Comparison of ENCODE assay signal across 20 cellular contexts in genomic region chr15:101479342-101479845, GRCh38. TPM values are rescaled to one million over a fixed set of nuclear protein-coding genes. Genes with fewer than 3 reads are reported as not detected.
DNase-seq lines count a peak whose midpoint lies in the region; ATAC-seq and TF ChIP-seq lines count a peak whose summit lies in the region.
"Had no signal": no experiment of that assay in that cellular context is flagged by ENCODE, and none has a peak within 500 bp of the region (broad histone marks: within the 10 kb centered on the region; RNA-seq: fewer than 3 reads in every experiment).

No MANE protein-coding gene starts in this region.

- H3K9ac ChIP-seq in trophoblast cell (ENCODE audit: low read length) = no peak overlapping the region

- H3K4ac ChIP-seq in trophoblast cell (ENCODE audit: low read depth, low read length) = no peak overlapping the region

- H3K36me3 ChIP-seq in RWPE2 (ENCODE audit: low read depth) (no peaks in the 10 kb centered on the region), trophoblast cell (ENCODE audit: control insufficient read depth in 1 of 2, insufficient read depth in 2 of 2, low read length in 2 of 2) (no peaks in the 10 kb centered on the region)
- H3K36me3 ChIP-seq: BE2C had no signal

- H4K91ac ChIP-seq in trophoblast cell (ENCODE audit: low read depth, low read length) = peak overlapping the region; percentile 25

- H4K8ac ChIP-seq in trophoblast cell (ENCODE audit: low read depth, low read length) = no peak overlapping the region

- no CpG with 5 or more reads among the region's 11 CpGs for WGBS in trophoblast cell (ENCODE audit: extremely low coverage, insufficient coverage, insufficient read length)

- ATAC-seq in RWPE2 (ENCODE audit: low read depth) (no peak), GM18502 (IDR thresholded peaks at IDR 0.05; ENCODE audit: poor library complexity, unreplicated experiment) (no peak), HG03159 (IDR thresholded peaks at IDR 0.05; ENCODE audit: unreplicated experiment) (no peak)
- ATAC-seq: GM12878, GM23338 had no signal

- TF ChIP-seq CTCF in RWPE2 (IDR thresholded peaks at IDR 0.05; ENCODE audit: poor library complexity, severe bottlenecking) = no peak

- DNase-seq in activated CD8-positive, alpha-beta memory T cell treated with anti-CD3 and anti-CD28 coated beads, Interleukin-2, amount 50 U/mL, for 48 hours = peak; percentile 35
- DNase-seq in activated CD8-positive, alpha-beta memory T cell treated with anti-CD3 and anti-CD28 coated beads, Interleukin-2, amount 50 U/mL, for 4 hours = no peak
- DNase-seq in RWPE2 (ENCODE audit: low spot score) (peak; percentile 68), islet precursor cell (peak; percentile 54), trophoblast cell (no peak)
- no peak for DNase-seq in stimulated activated CD4-positive, alpha-beta T cell treated with anti-CD3 and anti-CD28 coated beads, Interleukin-4, amount 100 ng/mL, for 24 hours
- DNase-seq: 8988T; BE2C; Calu3; CD4-positive, alpha-beta T cell; GDM1; KG1; NCI-H1436; NCI-H2029 treated with DMSO at 0.1 percent for 48 hours; NCI-H2171 treated with DMSO at 0.1 percent for 48 hours; NCI-H748 treated with DMSO at 0.1 percent for 48 hours had no signal

- H2AK5ac ChIP-seq in trophoblast cell (ENCODE audit: low read length) = peak overlapping the region; percentile 18

- H3K9me3 ChIP-seq in RWPE2 (ENCODE audit: severe bottlenecking) = no peaks in the 10 kb centered on the region
- peaks cover 2% of the 10 kb centered on the region for H3K9me3 ChIP-seq in trophoblast cell (ENCODE audit: insufficient read depth, low read depth, low read length)
- H3K9me3 ChIP-seq: BE2C had no signal

- no peak overlapping the region for H3K4me2 ChIP-seq in trophoblast cell (ENCODE audit: low read length)
- H3K4me2 ChIP-seq: GM23338 had no signal

- peak overlapping the region; percentile 16 for H3K14ac ChIP-seq in trophoblast cell (ENCODE audit: low read length)

- no peak overlapping the region for H2AFZ ChIP-seq in trophoblast cell (ENCODE audit: insufficient read depth, low read length, poor library complexity)
- H2AFZ ChIP-seq: GM23338 had no signal

- H3K4me3 ChIP-seq in RWPE2 (ENCODE audit: severe bottlenecking) = no peak overlapping the region
- no peak overlapping the region for H3K4me3 ChIP-seq in trophoblast cell (ENCODE audit: low read depth, low read length)
- H3K4me3 ChIP-seq: GM12878, GM23338 had no signal

- H2BK12ac ChIP-seq in trophoblast cell (ENCODE audit: low read length) = peak overlapping the region; percentile 28

- H3K27me3 ChIP-seq in RWPE2 (ENCODE audit: insufficient read depth, poor library complexity, severe bottlenecking) (no peaks in the 10 kb centered on the region), trophoblast cell (ENCODE audit: insufficient read depth, low read length) (no peaks in the 10 kb centered on the region)
- H3K27me3 ChIP-seq: BE2C had no signal

- no peak overlapping the region for H4K12ac ChIP-seq in trophoblast cell (ENCODE audit: low read depth, low read length)

- peak overlapping the region; percentile 74 for H3K18ac ChIP-seq in trophoblast cell (ENCODE audit: low read length)

- H3K27ac ChIP-seq in RWPE2 (ENCODE audit: poor library complexity, severe bottlenecking) (no peak overlapping the region), trophoblast cell (ENCODE audit: low read depth, low read length) (no peak overlapping the region)

- peaks cover 5% of the 10 kb centered on the region for H3K79me2 ChIP-seq in trophoblast cell (ENCODE audit: control insufficient read depth, insufficient read depth, low read length, poor library complexity)

- H3K23ac ChIP-seq in trophoblast cell (ENCODE audit: low read length) = no peak overlapping the region

- H3K4me1 ChIP-seq in RWPE2 (ENCODE audit: insufficient read depth, poor library complexity, severe bottlenecking) (peaks cover 11% of the 10 kb centered on the region), trophoblast cell (ENCODE audit: control insufficient read depth in 1 of 2, insufficient read depth in 2 of 2, low read length in 2 of 2) (peaks cover 42 to 43% of the 10 kb centered on the region in 2 experiments)
- H3K4me1 ChIP-seq: BE2C had no signal

- H3K79me1 ChIP-seq in trophoblast cell (ENCODE audit: low read length) = peaks cover 24% of the 10 kb centered on the region

- H2BK120ac ChIP-seq in trophoblast cell (ENCODE audit: insufficient read depth, low read length, poor library complexity) = no peak overlapping the region

- no peak overlapping the region for H2BK5ac ChIP-seq in trophoblast cell (ENCODE audit: low read depth, low read length, poor library complexity)

RNA-seq across cellular contexts. Expression of gene PCSK6, which starts 10.1 kb away (rescaled TPM):
- 9.3 and 10.2 TPM in 2 replicates for polyA plus RNA-seq in trophoblast cell (2013)

Comparison
In these comparisons a context has a peak if more than half of its experiments do, and no peak if none do; other contexts are left out.
1. DNase-seq: peak in activated CD8-positive, alpha-beta memory T cell treated with anti-CD3 and anti-CD28 coated beads, Interleukin-2, amount 50 U/mL, for 48 hours (single experiment), RWPE2 (single experiment) and islet precursor cell (single experiment); none in activated CD8-positive, alpha-beta memory T cell treated with anti-CD3 and anti-CD28 coated beads, Interleukin-2, amount 50 U/mL, for 4 hours (single experiment), trophoblast cell (0 of 2) and stimulated activated CD4-positive, alpha-beta T cell treated with anti-CD3 and anti-CD28 coated beads, Interleukin-4, amount 100 ng/mL, for 24 hours (single experiment).